16 cellular contexts compared by ENCODE assay signal in the genomic region with DNA sequence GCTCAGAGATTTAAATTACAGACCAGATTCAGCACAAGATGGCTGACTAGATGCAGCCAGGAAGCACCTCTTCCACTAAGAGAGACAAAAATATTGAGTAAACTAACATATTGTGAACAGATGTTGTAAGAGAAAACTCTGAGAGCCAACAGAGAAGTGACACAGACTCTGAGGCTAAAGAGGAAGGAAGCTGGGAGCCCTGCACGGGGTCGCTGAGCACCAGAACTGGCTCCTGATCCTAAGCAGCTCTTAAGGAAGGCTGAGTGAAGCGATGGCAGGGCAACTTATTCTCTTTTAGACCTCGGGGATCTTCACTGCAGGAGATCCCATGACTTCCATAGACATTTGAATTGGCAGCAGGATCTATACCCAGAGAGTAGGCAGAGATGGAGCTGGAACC.
DNase-seq lines count a peak whose midpoint lies in the region; ATAC-seq and TF ChIP-seq lines count a peak whose summit lies in the region.
"Had no signal": no experiment of that assay in that cellular context is flagged by ENCODE, and none has a peak within 500 bp of the region (broad histone marks: within the 10 kb centered on the region; RNA-seq: fewer than 3 reads in every experiment).

No MANE protein-coding gene starts in this region.

- CTCF ChIA-PET in Calu3 (lab: Charles Lee) = no interaction called here

- H3K36me3 ChIP-seq in BLaER1 = no peaks in the 10 kb centered on the region

- peak; percentile 12 to 51 for DNase-seq in HL-60 (ENCODE audit: low read depth in 1 of 2, low spot score in 1 of 2)
- peak; percentile 37 for DNase-seq in UCSD-AML1 (lab: John Stamatoyannopoulos, UW; ENCODE audit: unreplicated experiment)
- DNase-seq in retina = peak; percentile 29
- no peak for DNase-seq in Calu3
- DNase-seq in DMS153 treated with DMSO at 0.1 percent for 48 hours (lab: John Stamatoyannopoulos, UW; ENCODE audit: unreplicated experiment) = no peak
- no peak for DNase-seq in NCI-H510A treated with DMSO at 0.1 percent for 48 hours (lab: John Stamatoyannopoulos, UW)
- DNase-seq: DMS153, NCI-H1092 treated with DMSO at 0.1 percent for 48 hours, NCI-H1694 treated with DMSO at 0.1 percent for 48 hours, NCI-H345, NCI-H748 treated with DMSO at 0.1 percent for 48 hours, SIG-M5, SW 1271 had no signal

- H3K27me3 Mint-ChIP-seq in Calu3 (ENCODE audit: unreplicated experiment) = no peaks in the 10 kb centered on the region

- no peaks in the 10 kb centered on the region for H3K9me3 ChIP-seq in BLaER1

- no peak overlapping the region for H3K27ac Mint-ChIP-seq in Calu3 (ENCODE audit: unreplicated experiment)

- no peak overlapping the region for H3K4me3 Mint-ChIP-seq in Calu3 (ENCODE audit: low read depth, unreplicated experiment)

- H3K4me1 ChIP-seq in BLaER1 = peaks cover 5% of the 10 kb centered on the region; the same call in 1 of the 2 replicates

- 0 out of 2 replicates have a peak overlapping the region, but pooled peaks have one; percentile 7 for H3K4me2 ChIP-seq in BLaER1

- H3K27me3 ChIP-seq in BLaER1 = no peaks in the 10 kb centered on the region
- H3K27me3 ChIP-seq in HL-60 (ENCODE audit: insufficient read depth, poor library complexity, severe bottlenecking) = no peaks in the 10 kb centered on the region

- H3K27ac ChIP-seq in BLaER1 (no peak overlapping the region), HL-60 (replicated peaks) (no peak overlapping the region)

- no peaks in the 10 kb centered on the region for H3K4me1 Mint-ChIP-seq in Calu3 (ENCODE audit: low read depth, unreplicated experiment)

- no peak overlapping the region for H3K4me3 ChIP-seq in BLaER1
- no peak overlapping the region for H3K4me3 ChIP-seq in HL-60 (replicated peaks; ENCODE audit: insufficient read depth, low read length)

- H3K36me3 Mint-ChIP-seq in Calu3 (ENCODE audit: insufficient read depth, unreplicated experiment) = no peaks in the 10 kb centered on the region

- H3K9me3 Mint-ChIP-seq in Calu3 (ENCODE audit: low read depth, unreplicated experiment) = peaks cover 28% of the 10 kb centered on the region

- intact Hi-C loops in Calu3 (cut with micrococcal nuclease; ENCODE audit: unreplicated experiment) = no loop called here

- H3K9ac ChIP-seq in BLaER1 = no peak overlapping the region

- no peak for TF ChIP-seq CTCF in HL-60 (IDR thresholded peaks at IDR 0.05; ENCODE audit: insufficient read depth, low read length)
- no peak for TF ChIP-seq CTCF in Calu3 (IDR thresholded peaks at IDR 0.05; ENCODE audit: unreplicated experiment)

- ATAC-seq in HG02981 (IDR thresholded peaks at IDR 0.05; ENCODE audit: unreplicated experiment) = no peak
- ATAC-seq: HCT116 had no signal

- BruUV-seq in Calu3 (replicated peaks; lab: Mats Ljungman, UMichigan) = no TSS peak

- H4K20me1 ChIP-seq in BLaER1 = no peaks in the 10 kb centered on the region

Comparison
In these comparisons a context has a peak if more than half of its experiments do, and no peak if none do; other contexts are left out.
1. DNase-seq: peak in HL-60 (2 of 2), UCSD-AML1 (single experiment) and retina (single experiment); none in Calu3 (single experiment), DMS153 treated with DMSO at 0.1 percent for 48 hours (single experiment) and NCI-H510A treated with DMSO at 0.1 percent for 48 hours (single experiment).